ENCODE assay signal across 17 cellular contexts in genomic region chr13:57638147-57638890, GRCh38. TPM values are rescaled to one million over a fixed set of nuclear protein-coding genes. Genes with fewer than 3 reads are reported as not detected.
DNase-seq lines count a peak whose midpoint lies in the region; ATAC-seq and TF ChIP-seq lines count a peak whose summit lies in the region.
"Had no signal": no experiment of that assay in that cellular context is flagged by ENCODE, and none has a peak within 500 bp of the region (broad histone marks: within the 10 kb centered on the region; RNA-seq: fewer than 3 reads in every experiment).

No MANE protein-coding gene starts in this region.

- DNase-seq in left ventricle myocardium inferior (no peak), Right ventricle myocardium inferior (ENCODE audit: missing footprints) (no peak), superior temporal gyrus (ENCODE audit: extremely low spot score) (peak; percentile 75), putamen (ENCODE audit: low spot score) (no peak), NCI-H524 treated with DMSO at 0.1 percent for 48 hours (lab: John Stamatoyannopoulos, UW) (no peak), suprapubic skin (ENCODE audit: low spot score in 2 of 2) (no peak)
- DNase-seq: 8988T; ACHN; CD4-positive, CD25-positive, alpha-beta regulatory T cell; DMS79; H7 had no signal

- TF ChIP-seq POLR2A in suprapubic skin (IDR thresholded peaks at IDR 0.05) = no peak

- H3K9ac ChIP-seq in endocrine pancreas (ENCODE audit: control insufficient read depth, insufficient read depth, low read length) (no peak overlapping the region), neural cell (ENCODE audit: low read length) (no peak overlapping the region)
- H3K9ac ChIP-seq: BLaER1 treated with 17β-estradiol and CSF1 and Interleukin-3, amounts not matched to agents 10 nM and 100 nM had no signal

- no peaks in the 10 kb centered on the region for H3K9me3 ChIP-seq in left ventricle myocardium inferior (replicated peaks)
- H3K9me3 ChIP-seq in endocrine pancreas (ENCODE audit: control insufficient read depth, low read length) = no peaks in the 10 kb centered on the region
- peaks cover 12% of the 10 kb centered on the region for H3K9me3 ChIP-seq in neural cell (ENCODE audit: low read length)
- no peaks in the 10 kb centered on the region for H3K9me3 ChIP-seq in suprapubic skin

- no peak overlapping the region for H2AFZ ChIP-seq in neural cell (ENCODE audit: low read depth, low read length)
- H2AFZ ChIP-seq: GM23338 had no signal

- intact Hi-C loops in left ventricle myocardium inferior (cut with micrococcal nuclease) (no loop called here), Right ventricle myocardium inferior (cut with DNase I) (no loop called here)

- TF ChIP-seq RAD21 in neural cell (conservative IDR thresholded peaks at IDR 0.05) = no peak

- TF ChIP-seq CTCF in left ventricle myocardium inferior (IDR thresholded peaks at IDR 0.05; ENCODE audit: borderline replicate concordance) (no peak), neural cell (IDR thresholded peaks at IDR 0.05; ENCODE audit: poor library complexity, severe bottlenecking) (no peak), suprapubic skin (IDR thresholded peaks at IDR 0.05) (no peak)

- H3F3A ChIP-seq in neural cell (ENCODE audit: insufficient read depth, low read length, poor library complexity, severe bottlenecking) = no peaks in the 10 kb centered on the region

- WGBS in suprapubic skin = 71% methylated on average over 4 of the region's 4 CpGs

- H3K36me3 ChIP-seq in left ventricle myocardium inferior (no peaks in the 10 kb centered on the region), endocrine pancreas (ENCODE audit: control insufficient read depth, insufficient read depth, low read length) (no peaks in the 10 kb centered on the region), neural cell (ENCODE audit: insufficient read depth, low read length) (no peaks in the 10 kb centered on the region), suprapubic skin (no peaks in the 10 kb centered on the region)
- H3K36me3 ChIP-seq: BLaER1 treated with 17β-estradiol and CSF1 and Interleukin-3, amounts not matched to agents 10 nM and 100 nM had no signal

- no peak overlapping the region for H3K4me2 ChIP-seq in neural cell (ENCODE audit: low read length)
- H3K4me2 ChIP-seq: BLaER1 treated with 17β-estradiol and CSF1 and Interleukin-3, amounts not matched to agents 10 nM and 100 nM; GM23338 had no signal

- ATAC-seq in Right ventricle myocardium inferior = no peak
- ATAC-seq: GM12878, GM23338 had no signal

- no peaks in the 10 kb centered on the region for H3K9me2 ChIP-seq in neural cell (ENCODE audit: insufficient read depth, low read length)

- TF ChIP-seq EP300 in neural cell (conservative IDR thresholded peaks at IDR 0.05; ENCODE audit: poor library complexity, severe bottlenecking) (no peak), suprapubic skin (IDR thresholded peaks at IDR 0.05) (no peak)

- peaks cover 19% of the 10 kb centered on the region for H3K79me2 ChIP-seq in neural cell (replicated peaks; ENCODE audit: insufficient read depth, low read length)

- H3K4me1 ChIP-seq in left ventricle myocardium inferior = peaks cover 25% of the 10 kb centered on the region
- H3K4me1 ChIP-seq in endocrine pancreas (ENCODE audit: control insufficient read depth, insufficient read depth, low read length) = peaks cover 47% of the 10 kb centered on the region
- no peaks in the 10 kb centered on the region for H3K4me1 ChIP-seq in suprapubic skin

- H3K27me3 ChIP-seq in left ventricle myocardium inferior (ENCODE audit: low read depth) (peaks cover 20% of the 10 kb centered on the region), endocrine pancreas (ENCODE audit: control insufficient read depth, insufficient read depth, low read length) (no peaks in the 10 kb centered on the region), neural cell (ENCODE audit: insufficient read depth, low read depth, low read length) (no peaks in the 10 kb centered on the region), suprapubic skin (peaks cover 16% of the 10 kb centered on the region)
- H3K27me3 ChIP-seq: BLaER1 treated with 17β-estradiol and CSF1 and Interleukin-3, amounts not matched to agents 10 nM and 100 nM had no signal

- H3K27ac ChIP-seq in left ventricle myocardium inferior (replicated peaks) (no peak overlapping the region), neural cell (ENCODE audit: low read length) (no peak overlapping the region), suprapubic skin (no peak overlapping the region)
- H3K27ac ChIP-seq: BLaER1 treated with 17β-estradiol and CSF1 and Interleukin-3, amounts not matched to agents 10 nM and 100 nM had no signal

- no peaks in the 10 kb centered on the region for H4K20me1 ChIP-seq in neural cell (ENCODE audit: insufficient read depth)
- H4K20me1 ChIP-seq: BLaER1 treated with 17β-estradiol and CSF1 and Interleukin-3, amounts not matched to agents 10 nM and 100 nM had no signal

- H3K4me3 ChIP-seq in left ventricle myocardium inferior (peak overlapping the region; percentile 74), endocrine pancreas (ENCODE audit: control insufficient read depth, insufficient read depth, low read length) (peak overlapping the region; percentile 96), neural cell (ENCODE audit: low read length) (peak overlapping the region; percentile 12), suprapubic skin (no peak overlapping the region)
- H3K4me3 ChIP-seq: BLaER1 treated with 17β-estradiol and CSF1 and Interleukin-3, amounts not matched to agents 10 nM and 100 nM; GM12878; GM23338 had no signal

TF ChIP-seq in neural cell, 6 proteins besides CTCF, POLR2A, EP300 and RAD21:
- TF ChIP-seq TAF1 (IDR thresholded peaks at IDR 0.05; ENCODE audit: low read depth) = no peak
- no peak for TF ChIP-seq REST (IDR thresholded peaks at IDR 0.05; ENCODE audit: borderline replicate concordance)
- TF ChIP-seq POLR2AphosphoS5 (IDR thresholded peaks at IDR 0.05) = no peak
- no peak for TF ChIP-seq MXI1 (conservative IDR thresholded peaks at IDR 0.05; ENCODE audit: poor library complexity, severe bottlenecking)
- no peak for TF ChIP-seq SMC3 (conservative IDR thresholded peaks at IDR 0.05; ENCODE audit: poor library complexity)

RNA-seq across cellular contexts. Expression of gene PCDH17, which starts 6.8 kb away (rescaled TPM):
- total RNA-seq in left ventricle myocardium inferior (3.1 TPM), Right ventricle myocardium inferior (2.6 TPM), suprapubic skin (1 to 10 TPM in 1 of 4 donors, under 1 TPM in 3; 0.57 to 1.3 (median 0.83) TPM)
- polyA plus RNA-seq in neural cell = 6.4 and 6.5 TPM in 2 replicates
- 24.3 and 34.6 TPM in 2 replicates for polyA minus RNA-seq in neural cell
- total RNA-seq: CD4-positive, CD25-positive, alpha-beta regulatory T cell; G401 had no signal
- polyA plus RNA-seq: CD4-positive, CD25-positive, alpha-beta regulatory T cell had no signal
